1 cellular context compared by ENCODE assay signal in genomic region chr2:133418021-133418420, GRCh38.
TF ChIP-seq lines count a peak whose summit lies in the region.

No MANE protein-coding gene starts in this region.

TF ChIP-seq in GM12878, 131 proteins besides CTCF, POLR2A, EP300 and RAD21:
- no peak for TF ChIP-seq SKIL (IDR thresholded peaks at IDR 0.05; ENCODE audit: low read depth, poor library complexity, severe bottlenecking)
- TF ChIP-seq FOS (IDR thresholded peaks at IDR 0.05; ENCODE audit: borderline replicate concordance, extremely low read depth, insufficient read length): no peak
- TF ChIP-seq ZNF24 (IDR thresholded peaks at IDR 0.05): no peak
- TF ChIP-seq PKNOX1 (IDR thresholded peaks at IDR 0.05): peak; percentile 42
- TF ChIP-seq, protein P1, sequence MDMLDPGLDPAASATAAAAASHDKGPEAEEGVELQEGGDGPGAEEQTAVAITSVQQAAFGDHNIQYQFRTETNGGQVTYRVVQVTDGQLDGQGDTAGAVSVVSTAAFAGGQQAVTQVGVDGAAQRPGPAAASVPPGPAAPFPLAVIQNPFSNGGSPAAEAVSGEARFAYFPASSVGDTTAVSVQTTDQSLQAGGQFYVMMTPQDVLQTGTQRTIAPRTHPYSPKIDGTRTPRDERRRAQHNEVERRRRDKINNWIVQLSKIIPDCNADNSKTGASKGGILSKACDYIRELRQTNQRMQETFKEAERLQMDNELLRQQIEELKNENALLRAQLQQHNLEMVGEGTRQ (IDR thresholded peaks at IDR 0.05; ENCODE audit: borderline replicate concordance, low read depth, low read length): no peak
TF ChIP-seq in GM12878: peak in this region for 1.
